In the genomic region with DNA sequence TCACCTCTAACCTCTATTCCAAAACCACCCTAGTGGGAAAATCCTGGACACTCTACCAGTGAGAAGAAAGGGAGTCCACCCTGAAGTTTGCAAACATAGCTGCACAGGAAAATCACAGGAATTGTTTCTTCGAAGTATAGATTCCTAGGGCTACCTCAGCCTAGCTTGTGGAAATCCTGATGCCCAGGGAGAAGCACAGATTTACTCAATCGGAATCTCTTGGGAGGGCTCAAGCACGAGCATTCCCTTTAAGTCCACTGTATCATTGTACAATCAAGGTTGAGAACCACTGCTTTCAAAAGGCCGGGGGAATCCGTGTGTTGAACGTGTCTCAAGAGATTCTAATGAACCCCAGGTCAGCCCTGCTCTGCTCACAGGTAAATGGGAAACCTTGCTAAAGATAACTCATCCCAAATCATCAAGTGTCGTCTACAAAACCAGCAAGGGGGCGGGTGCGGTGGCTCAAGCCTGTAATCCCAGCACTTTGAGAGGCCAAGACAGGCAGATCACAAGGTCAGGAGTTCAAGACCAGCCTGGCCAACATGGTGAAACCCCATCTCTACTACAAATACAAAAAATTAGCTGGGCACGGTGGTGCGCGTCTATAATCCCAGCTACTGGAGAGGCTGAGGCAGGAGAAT, we compare ENCODE assay signal across 15 cellular contexts. TPM values are rescaled to one million over a fixed set of nuclear protein-coding genes. Genes with fewer than 3 reads are reported as not detected.
"Had no signal": no experiment of that assay in that cellular context is flagged by ENCODE, and none has a peak within 500 bp of the region (broad histone marks: within the 10 kb centered on the region; RNA-seq: fewer than 3 reads in every experiment).

No MANE protein-coding gene starts in this region.

- H3K4me1 Mint-ChIP-seq: activated naive CD8-positive, alpha-beta T cell treated with anti-CD3 and anti-CD28 coated beads, Interleukin-2, amount 10 ng/mL, durations not matched to agents 7 days and 5 days had no signal

- H3K9me3 Mint-ChIP-seq: activated naive CD8-positive, alpha-beta T cell treated with anti-CD3 and anti-CD28 coated beads, Interleukin-2, amount 10 ng/mL, durations not matched to agents 7 days and 5 days; stimulated activated naive B cell treated with anti-CD40 and anti-IgM and Interleukin-4, amounts not matched to agents 10 μg/mL and 1 μg/mL and 100 μg/mL, for 72 hours; T-helper 2 cell treated with Interferon-gamma antibody and Interleukin-4, amounts not matched to agents 5 μg/mL and 100 μg/mL, for 36 hours had no signal

- H3K36me3 Mint-ChIP-seq: activated naive CD8-positive, alpha-beta T cell treated with anti-CD3 and anti-CD28 coated beads, Interleukin-2, amount 10 ng/mL, durations not matched to agents 7 days and 5 days; stimulated activated naive B cell treated with anti-CD40 and anti-IgM and Interleukin-4, amounts not matched to agents 10 μg/mL and 1 μg/mL and 100 μg/mL, for 72 hours had no signal

- ATAC-seq: heart right ventricle; left lobe of liver; stimulated activated naive B cell treated with anti-CD40 and anti-IgM and Interleukin-4, amounts not matched to agents 10 μg/mL and 1 μg/mL and 100 μg/mL, for 72 hours; upper lobe of right lung had no signal

- H3K27ac Mint-ChIP-seq: activated naive CD8-positive, alpha-beta T cell treated with anti-CD3 and anti-CD28 coated beads, Interleukin-2, amount 10 ng/mL, durations not matched to agents 7 days and 5 days; stimulated activated naive B cell treated with anti-CD40 and anti-IgM and Interleukin-4, amounts not matched to agents 10 μg/mL and 1 μg/mL and 100 μg/mL, for 72 hours; T-helper 2 cell treated with Interferon-gamma antibody and Interleukin-4, amounts not matched to agents 5 μg/mL and 100 μg/mL, for 36 hours had no signal

- H3K4me3 Mint-ChIP-seq: activated naive CD8-positive, alpha-beta T cell treated with anti-CD3 and anti-CD28 coated beads, Interleukin-2, amount 10 ng/mL, durations not matched to agents 7 days and 5 days; stimulated activated naive B cell treated with anti-CD40 and anti-IgM and Interleukin-4, amounts not matched to agents 10 μg/mL and 1 μg/mL and 100 μg/mL, for 72 hours; T-helper 2 cell treated with Interferon-gamma antibody and Interleukin-4, amounts not matched to agents 5 μg/mL and 100 μg/mL, for 36 hours had no signal

- DNase-seq: activated CD4-positive, alpha-beta T cell treated with anti-CD3 and anti-CD28 coated beads, Interleukin-2, amount 50 U/mL, for 4 hours; activated CD4-positive, CD25-positive, alpha-beta regulatory T cell treated with anti-CD3 and anti-CD28 coated beads, Interleukin-2, amount 50 U/mL, for 72 hours; activated effector memory CD4-positive, alpha-beta T cell treated with anti-CD3 and anti-CD28 coated beads, Interleukin-2, amount 50 U/mL, for 16 hours; activated naive CD8-positive, alpha-beta T cell treated with anti-CD3 and anti-CD28 coated beads, Interleukin-2, amount 10 ng/mL, durations not matched to agents 7 days and 5 days; activated T-cell treated with anti-CD3 and anti-CD28 coated beads, Interleukin-2, amount 50 U/mL, for 1 hour; heart right ventricle; ovary; stimulated activated naive B cell treated with anti-CD40 and anti-IgM and Interleukin-4, amounts not matched to agents 10 μg/mL and 1 μg/mL and 100 μg/mL, for 72 hours; upper lobe of right lung had no signal

- H3K9me3 ChIP-seq: ascending aorta, heart right ventricle, ovary, upper lobe of right lung had no signal

- H3K27ac ChIP-seq: ascending aorta, ovary had no signal

- H3K27me3 ChIP-seq: ascending aorta, ovary, upper lobe of right lung had no signal

- H3K4me3 ChIP-seq: ascending aorta, heart right ventricle, ovary, smooth muscle cell, upper lobe of right lung had no signal

- H3K4me2 ChIP-seq: smooth muscle cell had no signal

- H3K36me3 ChIP-seq: ascending aorta, heart right ventricle, ovary, upper lobe of right lung had no signal

RNA-seq across cellular contexts. Expression of gene PLEKHG6, which starts 34.1 kb away (rescaled TPM):
- total RNA-seq: activated naive CD8-positive, alpha-beta T cell treated with anti-CD3 and anti-CD28 coated beads, Interleukin-2, amount 10 ng/mL, durations not matched to agents 7 days and 5 days; ascending aorta; endothelial cell of umbilical vein had no signal
- polyA plus RNA-seq: neural cell had no signal
